8 cellular contexts compared by ENCODE assay signal in the genomic region with DNA sequence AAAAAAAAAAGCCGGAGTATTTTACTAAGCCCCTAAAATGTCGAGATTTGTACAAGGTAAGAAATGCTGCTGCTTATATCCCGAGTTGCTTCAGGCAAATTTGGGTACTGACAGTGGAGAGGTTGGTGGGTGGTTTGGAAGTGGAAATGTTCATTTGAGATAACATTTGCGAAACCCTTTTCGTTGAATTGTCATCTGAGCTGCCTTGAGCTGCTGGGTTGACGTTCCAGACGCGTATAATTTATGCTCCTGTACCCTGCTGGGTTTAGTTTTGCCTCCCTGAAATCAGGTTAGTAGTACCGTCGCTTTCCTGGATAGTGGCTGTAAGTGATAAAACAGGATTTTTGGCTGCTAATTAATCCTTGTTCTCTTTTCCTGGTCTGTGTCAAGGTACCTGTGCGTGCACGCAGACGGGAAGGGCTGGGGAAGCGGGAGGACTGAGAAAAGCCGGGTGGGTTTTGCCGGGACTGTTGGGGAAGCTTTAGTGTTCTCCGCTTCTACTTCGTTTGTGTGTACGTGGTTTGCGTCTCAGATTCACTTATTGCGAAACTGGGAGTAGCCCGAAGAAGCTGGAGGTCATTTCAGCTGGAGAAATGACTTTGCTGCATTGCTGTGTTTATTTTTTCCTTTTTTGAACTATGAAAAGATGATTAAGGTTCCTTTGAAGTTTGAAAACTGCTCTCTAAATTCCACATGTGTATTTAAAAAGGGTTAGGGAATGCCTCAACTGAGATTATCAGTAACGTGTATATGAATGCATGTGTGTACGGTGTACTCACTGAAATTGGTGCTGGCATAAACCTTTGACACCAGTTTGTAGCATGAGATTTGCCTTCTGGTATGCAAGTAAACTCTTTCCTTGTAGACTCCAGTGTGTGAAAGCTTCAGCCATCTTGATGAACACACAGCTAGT. TPM values are rescaled to one million over a fixed set of nuclear protein-coding genes. Genes with fewer than 3 reads are reported as not detected.
A peak's percentile ranks its signal among the peaks of the same experiment; 100 is the strongest.
DNase-seq lines count a peak whose midpoint lies in the region; ATAC-seq and TF ChIP-seq lines count a peak whose summit lies in the region.

No MANE protein-coding gene starts in this region.

- H3K4me1 Mint-ChIP-seq in naive B cell: peaks cover 32 to 50% (median 45%) of the 10 kb centered on the region in 3 donors

- H3K36me3 ChIP-seq in esophagus squamous epithelium: no peaks in the 10 kb centered on the region

- peaks cover 0 to 4% of the 10 kb centered on the region in 2 donors for H3K36me3 Mint-ChIP-seq in naive B cell

- peak in 2 of 4 donors; percentile 62 to 64 for TF ChIP-seq POLR2A in esophagus squamous epithelium (IDR thresholded peaks at IDR 0.05)

- peaks cover 0 to 1% (median 0%) of the 10 kb centered on the region in 7 donors for H3K9me3 Mint-ChIP-seq in naive B cell

- H3K27me3 Mint-ChIP-seq in naive B cell: no peaks in the 10 kb centered on the region

- peak overlapping the region; percentile 76 to 99 (median 96) for H3K27ac Mint-ChIP-seq in naive B cell

- DNase-seq in EH (ENCODE audit: low read depth) (peak; percentile 79), LoVo (ENCODE audit: low spot score) (peak; percentile 37), UCSD-AML1 (lab: John Stamatoyannopoulos, UW; ENCODE audit: unreplicated experiment) (peak; percentile 31), esophagus squamous epithelium (lab: John Stamatoyannopoulos, UW) (no peak), naive B cell (peak; percentile 10), NCI-H2029 treated with DMSO at 0.1 percent for 48 hours (lab: John Stamatoyannopoulos, UW) (no peak)

- H3K4me3 Mint-ChIP-seq in naive B cell: peak overlapping the region; percentile 91 to 99 (median 98)

- H3K4me1 ChIP-seq in esophagus squamous epithelium: peaks cover 0 to 58% (median 20%) of the 10 kb centered on the region in 3 donors

- ATAC-seq in naive B cell (ENCODE audit: low read depth in 2 of 2): no peak
- ATAC-seq in HG02798 (IDR thresholded peaks at IDR 0.05; ENCODE audit: poor library complexity, unreplicated experiment): no peak
- no peak for ATAC-seq in HG03175 (IDR thresholded peaks at IDR 0.05; ENCODE audit: unreplicated experiment)

- H3K27ac ChIP-seq in esophagus squamous epithelium: peak overlapping the region; percentile 96 to 98 (median 98)

- no peaks in the 10 kb centered on the region for H3K9me3 ChIP-seq in esophagus squamous epithelium

- H3K4me3 ChIP-seq in esophagus squamous epithelium: peak overlapping the region; percentile 79 to 87 (median 84)

- 2 to 4% methylated on average over 20 to 24 of the region's 24 CpGs for WGBS in esophagus squamous epithelium, 2 donors

- TF ChIP-seq CTCF in esophagus squamous epithelium (IDR thresholded peaks at IDR 0.05): no peak

- no peaks in the 10 kb centered on the region for H3K27me3 ChIP-seq in esophagus squamous epithelium

- intact Hi-C loops in esophagus squamous epithelium (cut with DNase I): no loop called here

RNA-seq across cellular contexts. Expression of a gene that starts 0.7 kb away (rescaled TPM):
- 100 to 1,000 TPM in 2 of 4 donors, 10 to 100 TPM in 2; 70.1 to 110 (median 99.5) TPM for total RNA-seq in esophagus squamous epithelium
- 100 to 1,000 TPM in 5 of 6 donors, 10 to 100 TPM in 1; 94.3 to 152 (median 115) TPM for polyA plus RNA-seq in naive B cell (ENCODE audit: low read depth in 6 of 6)

Comparison
In these comparisons a context has a peak if more than half of its experiments do, and no peak if none do; other contexts are left out.
1. DNase-seq: peak in EH (single experiment), LoVo (single experiment), UCSD-AML1 (single experiment) and naive B cell (single experiment); none in esophagus squamous epithelium (single experiment) and NCI-H2029 treated with DMSO at 0.1 percent for 48 hours (single experiment).